In the genomic region with DNA sequence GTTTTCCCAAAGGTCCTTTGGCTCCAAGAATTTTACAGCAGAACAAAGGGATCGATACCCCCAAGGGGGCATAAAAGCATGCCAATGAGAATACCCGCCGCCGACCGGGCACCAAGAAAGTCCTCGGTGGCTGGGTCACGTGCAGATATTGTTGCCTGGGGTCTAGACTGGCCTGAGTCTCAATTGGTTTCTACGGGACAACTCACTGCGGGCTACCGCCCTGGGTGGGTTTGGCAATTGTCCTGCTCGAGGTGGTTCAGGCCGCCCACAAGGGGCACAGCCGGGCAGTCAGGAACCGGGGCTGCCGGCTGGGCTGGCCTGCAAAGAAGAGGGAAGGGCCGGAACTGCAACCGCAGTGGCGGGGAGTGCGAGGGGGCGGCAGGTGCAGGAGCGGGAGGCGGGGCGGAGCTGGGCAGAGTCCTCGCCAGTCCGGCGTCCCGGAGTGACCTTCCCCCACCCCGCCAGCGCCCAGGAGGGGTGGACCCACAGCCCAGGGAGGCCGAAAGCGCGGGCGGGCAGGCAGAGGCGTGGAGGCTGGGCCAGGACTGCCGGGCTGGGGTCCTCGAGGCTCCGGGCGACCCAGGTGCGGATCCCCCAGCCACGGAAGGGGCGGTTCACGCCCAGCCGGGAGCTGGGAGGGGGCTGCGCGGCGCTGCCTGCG, we compare ENCODE assay signal across 8 cellular contexts. TPM values are rescaled to one million over a fixed set of nuclear protein-coding genes. Genes with fewer than 3 reads are reported as not detected.
DNase-seq lines count a peak whose midpoint lies in the region; ATAC-seq and TF ChIP-seq lines count a peak whose summit lies in the region.

No MANE protein-coding gene starts in this region.

- peak overlapping the region; percentile 85; the same call in 1 of the 2 replicates for H3K9ac ChIP-seq in SK-N-SH

- POLR2A ChIA-PET in SK-N-SH (lab: Yijun Ruan, JAX): interaction anchor here (0.6 to 1.5 kb wide), 20 partner anchors 10 to 502 kb away, joined by 3 to 9 read pairs (median 4); a partner anchor contains a TSS

- H4K20me1 ChIP-seq in SK-N-SH (ENCODE audit: insufficient read depth): no peaks in the 10 kb centered on the region

- H3K27ac ChIP-seq in SK-N-SH (ENCODE audit: low read depth in 2 of 2, low read length in 1 of 2) (peak overlapping the region in 1 of 2 experiments; percentile 97; a peak in 3 of 4 replicates), spleen (peak overlapping the region in 7 of 8 donors; percentile 74 to 91 (median 84))

- H2AFZ ChIP-seq in SK-N-SH (ENCODE audit: low read depth): peak overlapping the region; percentile 65; the same call in 1 of the 2 replicates

- intact Hi-C loops in spleen (cut with DNase I; ENCODE audit: low total_unique reads): loop anchor here (5.0 kb wide), 1 partner anchor 48 kb away; no protein-coding TSS in a partner anchor

- no peaks in the 10 kb centered on the region for H3K27me3 ChIP-seq in SK-N-SH (ENCODE audit: insufficient read depth)
- H3K27me3 ChIP-seq in kidney epithelial cell (ENCODE audit: control insufficient read depth, insufficient read depth, low read length): no peaks in the 10 kb centered on the region
- peaks cover 0 to 65% (median 8%) of the 10 kb centered on the region in 7 donors for H3K27me3 ChIP-seq in spleen (replicated peaks in 1 of 7)

- H3K4me1 ChIP-seq in SK-N-SH (ENCODE audit: control insufficient read depth in 1 of 2, insufficient read depth in 2 of 2, low read depth in 1 of 2, low read length in 1 of 2) (peaks cover 24 to 56% of the 10 kb centered on the region in 2 experiments), spleen (peaks cover 7 to 80% (median 38%) of the 10 kb centered on the region in 6 donors)

- H3K4me3 ChIP-seq in SK-N-SH (ENCODE audit: low read depth in 2 of 2, low read length in 1 of 2) (peak overlapping the region; percentile 84 to 85), cardiac fibroblast (replicated peaks in 1 of 2; ENCODE audit: low read depth in 2 of 2, low read length in 2 of 2) (peak overlapping the region; percentile 46 to 69), kidney epithelial cell (ENCODE audit: low read depth, low read length) (peak overlapping the region; percentile 84), spleen (peak overlapping the region; percentile 73 to 92 (median 86))

- H3K79me2 ChIP-seq in SK-N-SH (ENCODE audit: insufficient read depth): peaks cover 40% of the 10 kb centered on the region

- CTCF ChIA-PET in SK-N-SH (lab: Yijun Ruan, JAX): interaction anchor here (0.6 to 8.9 kb wide), 6 partner anchors 11 to 499 kb away, joined by 3 to 92 read pairs (median 4); no protein-coding TSS in a partner anchor

- TF ChIP-seq EP300 in Ishikawa (IDR thresholded peaks at IDR 0.05; ENCODE audit: borderline replicate concordance) (peak; percentile 44; the same call in 1 of the 2 replicates), SK-N-SH (IDR thresholded peaks at IDR 0.05; ENCODE audit: borderline replicate concordance in 1 of 2, low read depth in 1 of 2, low read length in 1 of 2) (no peak)

- TF ChIP-seq CTCF in SK-N-SH (IDR thresholded peaks at IDR 0.05): no peak
- TF ChIP-seq CTCF in cardiac fibroblast (IDR thresholded peaks at IDR 0.05; ENCODE audit: low read depth, low read length): no peak
- peak; percentile 26 for TF ChIP-seq CTCF in kidney epithelial cell (IDR thresholded peaks at IDR 0.05; ENCODE audit: insufficient read depth, low read length, poor library complexity, severe bottlenecking)
- no peak for TF ChIP-seq CTCF in spleen (IDR thresholded peaks at IDR 0.05 in 8 of 11, conservative IDR thresholded peaks at IDR 0.05 in 3 of 11)

- ATAC-seq in GM21723 (IDR thresholded peaks at IDR 0.05; ENCODE audit: unreplicated experiment): peak; percentile 35

- WGBS in SK-N-SH (ENCODE audit: low lambda C conversion rate): 15% methylated on average over 11 of the region's 47 CpGs
- WGBS in spleen, 5 donors: 1 to 9% (median 2%) methylated on average over 5 to 47 of the region's 47 CpGs

- TF ChIP-seq POLR2A in spleen (IDR thresholded peaks at IDR 0.05): no peak

- no peaks in the 10 kb centered on the region for H3K9me2 ChIP-seq in SK-N-SH

- peak; percentile 23; the same call in 1 of the 2 replicates for TF ChIP-seq RAD21 in Ishikawa (IDR thresholded peaks at IDR 0.05; ENCODE audit: low read depth)
- no peak; the same call in 1 of the 2 replicates for TF ChIP-seq RAD21 in SK-N-SH (IDR thresholded peaks at IDR 0.05; ENCODE audit: low read length)

- H3K9me3 ChIP-seq in SK-N-SH (no peaks in the 10 kb centered on the region), spleen (no peaks in the 10 kb centered on the region)

- peaks cover 23% of the 10 kb centered on the region for H3F3A ChIP-seq in SK-N-SH (replicated peaks; ENCODE audit: insufficient read depth)

- DNase-seq in NCI-H446 (lab: John Stamatoyannopoulos, UW) (peak; percentile 51 to 63), NCI-H446 treated with DMSO at 0.1 percent for 48 hours (lab: John Stamatoyannopoulos, UW) (no peak), SK-N-SH (peak; percentile 87), cardiac fibroblast (ENCODE audit: low read depth in 2 of 2) (peak in 1 of 2 donors; percentile 37), kidney epithelial cell (ENCODE audit: low read depth) (no peak), spleen (peak; percentile 90)

- H3K36me3 ChIP-seq in SK-N-SH (replicated peaks in 1 of 2; ENCODE audit: control insufficient read depth in 1 of 2, insufficient read depth in 2 of 2, low read length in 1 of 2) (no peaks in the 10 kb centered on the region), kidney epithelial cell (ENCODE audit: control insufficient read depth, insufficient read depth, low read length) (no peaks in the 10 kb centered on the region), spleen (no peaks in the 10 kb centered on the region)

- peak overlapping the region; percentile 81 for H3K4me2 ChIP-seq in SK-N-SH

TF ChIP-seq in Ishikawa, 13 proteins besides CTCF, POLR2A, EP300 and RAD21 (continues in another document):
- TF ChIP-seq EGR1 (IDR thresholded peaks at IDR 0.05): peak; percentile 60
- peak; percentile 51; the same call in 1 of the 2 replicates for TF ChIP-seq NFIC (IDR thresholded peaks at IDR 0.05)
- no peak for TF ChIP-seq CEBPB (IDR thresholded peaks at IDR 0.05)
- no peak for TF ChIP-seq FOXM1 (IDR thresholded peaks at IDR 0.05; ENCODE audit: borderline replicate concordance, low read depth)
- TF ChIP-seq, protein P1, sequence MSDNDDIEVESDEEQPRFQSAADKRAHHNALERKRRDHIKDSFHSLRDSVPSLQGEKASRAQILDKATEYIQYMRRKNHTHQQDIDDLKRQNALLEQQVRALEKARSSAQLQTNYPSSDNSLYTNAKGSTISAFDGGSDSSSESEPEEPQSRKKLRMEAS (IDR thresholded peaks at IDR 0.05): peak; percentile 57
- TF ChIP-seq YY1 (IDR thresholded peaks at IDR 0.05; ENCODE audit: low read depth): 0 out of 2 replicates have a peak, but pooled peaks have one; percentile 16
- TF ChIP-seq TEAD4 (IDR thresholded peaks at IDR 0.05): no peak
- TF ChIP-seq TCF12 (IDR thresholded peaks at IDR 0.05; ENCODE audit: low read depth): peak; percentile 55
- TF ChIP-seq ZBTB7A (IDR thresholded peaks at IDR 0.05; ENCODE audit: low read depth): peak; percentile 80; the same call in 1 of the 2 replicates
- TF ChIP-seq, protein P2, sequence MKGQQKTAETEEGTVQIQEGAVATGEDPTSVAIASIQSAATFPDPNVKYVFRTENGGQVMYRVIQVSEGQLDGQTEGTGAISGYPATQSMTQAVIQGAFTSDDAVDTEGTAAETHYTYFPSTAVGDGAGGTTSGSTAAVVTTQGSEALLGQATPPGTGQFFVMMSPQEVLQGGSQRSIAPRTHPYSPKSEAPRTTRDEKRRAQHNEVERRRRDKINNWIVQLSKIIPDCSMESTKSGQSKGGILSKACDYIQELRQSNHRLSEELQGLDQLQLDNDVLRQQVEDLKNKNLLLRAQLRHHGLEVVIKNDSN (IDR thresholded peaks at IDR 0.05): peak; percentile 81
- no peak for TF ChIP-seq TAF1 (IDR thresholded peaks at IDR 0.05; ENCODE audit: low read depth)

TF ChIP-seq in SK-N-SH, 30 proteins besides CTCF, POLR2A, EP300 and RAD21 (continues in another document):
- TF ChIP-seq, protein P3, sequence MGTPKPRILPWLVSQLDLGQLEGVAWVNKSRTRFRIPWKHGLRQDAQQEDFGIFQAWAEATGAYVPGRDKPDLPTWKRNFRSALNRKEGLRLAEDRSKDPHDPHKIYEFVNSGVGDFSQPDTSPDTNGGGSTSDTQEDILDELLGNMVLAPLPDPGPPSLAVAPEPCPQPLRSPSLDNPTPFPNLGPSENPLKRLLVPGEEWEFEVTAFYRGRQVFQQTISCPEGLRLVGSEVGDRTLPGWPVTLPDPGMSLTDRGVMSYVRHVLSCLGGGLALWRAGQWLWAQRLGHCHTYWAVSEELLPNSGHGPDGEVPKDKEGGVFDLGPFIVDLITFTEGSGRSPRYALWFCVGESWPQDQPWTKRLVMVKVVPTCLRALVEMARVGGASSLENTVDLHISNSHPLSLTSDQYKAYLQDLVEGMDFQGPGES (IDR thresholded peaks at IDR 0.05; ENCODE audit: low read depth, low read length): no peak
- TF ChIP-seq TCF12 (IDR thresholded peaks at IDR 0.05): peak; percentile 13; the same call in 1 of the 2 replicates
- peak; percentile 24; the same call in 1 of the 2 replicates for TF ChIP-seq MXI1 (IDR thresholded peaks at IDR 0.05; ENCODE audit: low read depth, low read length)
- TF ChIP-seq, protein P2 (IDR thresholded peaks at IDR 0.05; ENCODE audit: borderline replicate concordance, low read depth): peak; percentile 30; the same call in 1 of the 2 replicates
- no peak for TF ChIP-seq CHD2 (IDR thresholded peaks at IDR 0.05; ENCODE audit: low read length, partially characterized antibody)

RNA-seq across cellular contexts. Expression of a gene that starts 0.9 kb away (rescaled TPM):
- 49.5 and 52.7 TPM in 2 replicates for polyA plus RNA-seq in SK-N-SH (2012; rRNA removed)
- polyA plus RNA-seq in SK-N-SH (2012; cell fraction: cytosol; rRNA removed): 64.4 and 75.2 TPM in 2 replicates
- 18.5 and 36.8 TPM in 2 replicates for polyA plus RNA-seq in SK-N-SH (2012; cell fraction: nucleus; rRNA removed)
- 62.1 and 77.3 TPM in 2 replicates for total RNA-seq in kidney epithelial cell
- 100 to 1,000 TPM in 1 of 7 donors, 10 to 100 TPM in 6; 42.1 to 101 (median 66.2) TPM for total RNA-seq in spleen
- 10 to 100 TPM in 1 of 3 donors, 1 to 10 TPM in 2; 3.1 to 14.7 (median 5.9) TPM for polyA plus RNA-seq in spleen

Comparison
In these comparisons a context has a peak if more than half of its experiments do, and no peak if none do; other contexts are left out.
1. DNase-seq: peak in NCI-H446 (2 of 2), SK-N-SH (single experiment) and spleen (single experiment); none in NCI-H446 treated with DMSO at 0.1 percent for 48 hours (single experiment) and kidney epithelial cell (single experiment).
2. Peak in every context shown above with its lines, with median percentiles within 50 percentile points of each other: H3K4me3 ChIP-seq.